ENCODE assay signal across 29 cellular contexts in genomic region chr9:23524607-23525155, GRCh38.
"Had no signal": no experiment of that assay in that cellular context is flagged by ENCODE, and none has a peak within 500 bp of the region (broad histone marks: within the 10 kb centered on the region; RNA-seq: fewer than 3 reads in every experiment).

No MANE protein-coding gene starts in this region.

- DNase-seq: effector CD8-positive, alpha-beta T cell; endodermal cell; foreskin fibroblast; gastrocnemius medialis; head of caudate nucleus; kidney; mesenchymal stem cell; mucosa of descending colon; naive B cell; nucleus accumbens; ovary; posterior cingulate gyrus; psoas muscle; right cardiac atrium; small intestine; stimulated activated CD4-positive, alpha-beta T cell treated with anti-CD3 and anti-CD28 coated beads, Interleukin-15, amount 100 ng/mL, for 24 hours; stimulated activated CD4-positive, alpha-beta T cell treated with anti-CD3 and anti-CD28 coated beads, Interleukin-2, amount 100 ng/mL, for 48 hours; stimulated activated naive B cell treated with anti-CD40 and anti-IgM and Interleukin-4, amounts not matched to agents 10 μg/mL and 1 μg/mL and 100 μg/mL, for 72 hours; upper lobe of left lung had no signal

- FAIRE-seq: colon, kidney, small intestine, urothelium cell line had no signal

- H3K36me3 ChIP-seq: gastrocnemius medialis, ovary, thoracic aorta, tibial nerve, upper lobe of left lung had no signal

- H3K36me3 Mint-ChIP-seq: mesothelial cell of epicardium; naive B cell; stimulated activated naive B cell treated with anti-CD40 and anti-IgM and Interleukin-4, amounts not matched to agents 10 μg/mL and 1 μg/mL and 100 μg/mL, for 72 hours had no signal

- H3K4me1 Mint-ChIP-seq: mesothelial cell of epicardium; naive B cell; stimulated activated naive B cell treated with anti-CD40 and anti-IgM and Interleukin-4, amounts not matched to agents 10 μg/mL and 1 μg/mL and 100 μg/mL, for 72 hours had no signal

- H3K4me3 ChIP-seq: gastrocnemius medialis, mucosa of descending colon, ovary, psoas muscle, thoracic aorta, tibial nerve, upper lobe of left lung had no signal

- H3K27me3 Mint-ChIP-seq: dendritic cell treated with granulocyte-macrophage colony-stimulating factor and Interleukin-4, amounts not matched to agents 40 ng/mL and 50 ng/mL, for 4 days; naive B cell; natural killer cell treated with Interleukin-12 subunit alpha and Interleukin-12 subunit beta and Interleukin-15 and Interleukin-18, amount 100 ng/mL, for 72 hours; stimulated activated naive B cell treated with anti-CD40 and anti-IgM and Interleukin-4, amounts not matched to agents 10 μg/mL and 1 μg/mL and 100 μg/mL, for 72 hours; stimulated activated naive CD8-positive, alpha-beta T cell treated with anti-CD3 and anti-CD28 coated beads, Interleukin-15, Interleukin-2, amounts not matched to agents 100 ng/mL and 50 ng/mL, for 24 hours had no signal

- H3K4me3 Mint-ChIP-seq: dendritic cell treated with granulocyte-macrophage colony-stimulating factor and Interleukin-4, amounts not matched to agents 40 ng/mL and 50 ng/mL, for 4 days; endodermal cell; mesothelial cell of epicardium; naive B cell; natural killer cell treated with Interleukin-12 subunit alpha and Interleukin-12 subunit beta and Interleukin-15 and Interleukin-18, amount 100 ng/mL, for 72 hours; neural crest cell; stimulated activated naive B cell treated with anti-CD40 and anti-IgM and Interleukin-4, amounts not matched to agents 10 μg/mL and 1 μg/mL and 100 μg/mL, for 72 hours; stimulated activated naive CD8-positive, alpha-beta T cell treated with anti-CD3 and anti-CD28 coated beads, Interleukin-15, Interleukin-2, amounts not matched to agents 100 ng/mL and 50 ng/mL, for 24 hours had no signal

- H3K27me3 ChIP-seq: gastrocnemius medialis, ovary, tibial nerve, upper lobe of left lung had no signal

- H3K4me1 ChIP-seq: gastrocnemius medialis, psoas muscle, tibial nerve, upper lobe of left lung had no signal

- H3K27ac Mint-ChIP-seq: dendritic cell treated with granulocyte-macrophage colony-stimulating factor and Interleukin-4, amounts not matched to agents 40 ng/mL and 50 ng/mL, for 4 days; endodermal cell; mesothelial cell of epicardium; naive B cell; natural killer cell treated with Interleukin-12 subunit alpha and Interleukin-12 subunit beta and Interleukin-15 and Interleukin-18, amount 100 ng/mL, for 72 hours; stimulated activated naive B cell treated with anti-CD40 and anti-IgM and Interleukin-4, amounts not matched to agents 10 μg/mL and 1 μg/mL and 100 μg/mL, for 72 hours; stimulated activated naive CD8-positive, alpha-beta T cell treated with anti-CD3 and anti-CD28 coated beads, Interleukin-15, Interleukin-2, amounts not matched to agents 100 ng/mL and 50 ng/mL, for 24 hours had no signal

- H3K9me3 ChIP-seq: ovary, psoas muscle, thoracic aorta had no signal

- H3K27ac ChIP-seq: epithelial cell of prostate, gastrocnemius medialis, ovary, psoas muscle, thoracic aorta, tibial nerve, upper lobe of left lung had no signal
